1 cellular context compared by ENCODE assay signal in the genomic region with DNA sequence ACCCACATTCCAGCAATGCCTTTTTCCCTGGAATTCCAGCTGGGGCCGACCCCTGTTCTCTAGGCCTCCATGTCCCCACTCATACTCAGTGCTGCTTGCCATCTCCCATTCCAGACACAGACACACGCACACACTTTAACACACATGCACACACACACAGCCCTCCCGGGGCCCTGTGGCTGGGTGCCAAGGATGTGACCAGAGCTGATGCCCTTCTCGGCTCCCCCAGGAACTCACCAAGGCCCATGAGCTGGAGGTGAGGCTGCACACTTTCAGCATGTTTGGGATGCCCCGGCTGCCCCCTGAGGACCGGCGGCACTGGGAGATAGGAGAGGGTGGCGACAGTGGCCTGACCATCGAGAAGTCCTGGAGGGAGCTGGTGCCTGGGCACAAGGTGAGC.
TF ChIP-seq lines count a peak whose summit lies in the region.

No MANE protein-coding gene starts in this region.

TF ChIP-seq in HepG2, 621 proteins besides CTCF, POLR2A, EP300 and RAD21:
- no peak for TF ChIP-seq ZBTB33 (CRISPR knock-in tag; IDR thresholded peaks at IDR 0.05)
- no peak for TF ChIP-seq MLX (CRISPR knock-in tag; IDR thresholded peaks at IDR 0.05)
- TF ChIP-seq CHCHD3 (CRISPR knock-in tag; IDR thresholded peaks at IDR 0.05) = no peak
- no peak for TF ChIP-seq RORA (CRISPR knock-in tag; IDR thresholded peaks at IDR 0.05)
- TF ChIP-seq SPEN (CRISPR knock-in tag; IDR thresholded peaks at IDR 0.05; ENCODE audit: low read depth) = no peak
- TF ChIP-seq, protein P1, sequence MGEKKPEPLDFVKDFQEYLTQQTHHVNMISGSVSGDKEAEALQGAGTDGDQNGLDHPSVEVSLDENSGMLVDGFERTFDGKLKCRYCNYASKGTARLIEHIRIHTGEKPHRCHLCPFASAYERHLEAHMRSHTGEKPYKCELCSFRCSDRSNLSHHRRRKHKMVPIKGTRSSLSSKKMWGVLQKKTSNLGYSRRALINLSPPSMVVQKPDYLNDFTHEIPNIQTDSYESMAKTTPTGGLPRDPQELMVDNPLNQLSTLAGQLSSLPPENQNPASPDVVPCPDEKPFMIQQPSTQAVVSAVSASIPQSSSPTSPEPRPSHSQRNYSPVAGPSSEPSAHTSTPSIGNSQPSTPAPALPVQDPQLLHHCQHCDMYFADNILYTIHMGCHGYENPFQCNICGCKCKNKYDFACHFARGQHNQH (CRISPR knock-in tag; IDR thresholded peaks at IDR 0.05) = no peak
- TF ChIP-seq ZNF775 (CRISPR knock-in tag; IDR thresholded peaks at IDR 0.05; ENCODE audit: borderline replicate concordance) = no peak
- no peak for TF ChIP-seq MED1 (CRISPR knock-in tag; IDR thresholded peaks at IDR 0.05)
- no peak for TF ChIP-seq HNF4G (IDR thresholded peaks at IDR 0.05; ENCODE audit: borderline replicate concordance, low read depth, low read length)
- TF ChIP-seq HNF4G (CRISPR knock-in tag; IDR thresholded peaks at IDR 0.05; ENCODE audit: borderline replicate concordance, low read depth) = no peak
